Comparison of ENCODE assay signal across 8 cellular contexts in the genomic region with DNA sequence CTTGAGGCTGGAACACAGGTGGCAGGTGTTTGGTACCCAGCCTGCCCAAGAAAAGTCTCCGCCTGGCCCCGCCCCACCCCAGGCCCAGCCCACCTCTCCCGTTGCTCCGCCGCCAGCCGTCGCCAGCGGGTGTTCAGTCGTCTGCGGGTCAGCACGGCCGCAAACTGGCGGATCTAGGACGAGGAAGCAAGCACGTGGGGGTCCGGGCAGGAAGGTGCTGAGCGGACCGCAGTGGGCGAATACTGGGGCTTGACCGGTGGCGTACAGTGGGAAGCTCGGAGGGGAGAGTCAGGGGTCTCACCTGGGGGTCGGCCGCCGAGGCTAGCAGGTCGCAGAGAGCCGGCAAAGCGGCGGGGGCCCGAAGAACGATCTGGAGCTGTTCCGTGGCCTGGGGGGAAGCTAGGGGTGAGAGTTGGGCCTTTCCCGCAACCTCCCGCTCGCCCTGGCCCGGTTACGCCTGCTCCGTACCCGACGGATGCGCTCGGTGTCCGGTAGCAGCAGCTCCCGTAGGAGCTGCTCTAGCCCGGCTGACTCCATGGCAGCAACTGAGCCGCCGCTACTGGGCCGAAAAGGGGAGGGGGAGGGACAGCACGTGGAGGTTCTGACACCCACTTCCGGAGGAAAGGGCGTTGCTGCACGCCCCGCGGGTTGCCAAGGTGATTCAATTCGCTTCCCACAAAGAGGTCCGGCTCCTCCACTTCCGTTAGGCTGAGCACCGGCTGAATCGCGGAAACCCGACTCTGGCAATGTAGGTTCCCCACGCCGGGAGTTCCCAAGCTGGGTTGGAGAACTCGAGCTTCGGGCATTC. TPM values are rescaled to one million over a fixed set of nuclear protein-coding genes. Genes with fewer than 3 reads are reported as not detected.
DNase-seq lines count a peak whose midpoint lies in the region; ATAC-seq and TF ChIP-seq lines count a peak whose summit lies in the region.

A gene with protein sequence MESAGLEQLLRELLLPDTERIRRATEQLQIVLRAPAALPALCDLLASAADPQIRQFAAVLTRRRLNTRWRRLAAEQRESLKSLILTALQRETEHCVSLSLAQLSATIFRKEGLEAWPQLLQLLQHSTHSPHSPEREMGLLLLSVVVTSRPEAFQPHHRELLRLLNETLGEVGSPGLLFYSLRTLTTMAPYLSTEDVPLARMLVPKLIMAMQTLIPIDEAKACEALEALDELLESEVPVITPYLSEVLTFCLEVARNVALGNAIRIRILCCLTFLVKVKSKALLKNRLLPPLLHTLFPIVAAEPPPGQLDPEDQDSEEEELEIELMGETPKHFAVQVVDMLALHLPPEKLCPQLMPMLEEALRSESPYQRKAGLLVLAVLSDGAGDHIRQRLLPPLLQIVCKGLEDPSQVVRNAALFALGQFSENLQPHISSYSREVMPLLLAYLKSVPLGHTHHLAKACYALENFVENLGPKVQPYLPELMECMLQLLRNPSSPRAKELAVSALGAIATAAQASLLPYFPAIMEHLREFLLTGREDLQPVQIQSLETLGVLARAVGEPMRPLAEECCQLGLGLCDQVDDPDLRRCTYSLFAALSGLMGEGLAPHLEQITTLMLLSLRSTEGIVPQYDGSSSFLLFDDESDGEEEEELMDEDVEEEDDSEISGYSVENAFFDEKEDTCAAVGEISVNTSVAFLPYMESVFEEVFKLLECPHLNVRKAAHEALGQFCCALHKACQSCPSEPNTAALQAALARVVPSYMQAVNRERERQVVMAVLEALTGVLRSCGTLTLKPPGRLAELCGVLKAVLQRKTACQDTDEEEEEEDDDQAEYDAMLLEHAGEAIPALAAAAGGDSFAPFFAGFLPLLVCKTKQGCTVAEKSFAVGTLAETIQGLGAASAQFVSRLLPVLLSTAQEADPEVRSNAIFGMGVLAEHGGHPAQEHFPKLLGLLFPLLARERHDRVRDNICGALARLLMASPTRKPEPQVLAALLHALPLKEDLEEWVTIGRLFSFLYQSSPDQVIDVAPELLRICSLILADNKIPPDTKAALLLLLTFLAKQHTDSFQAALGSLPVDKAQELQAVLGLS (minus strand): TSS at position 566 of the 808 bp plus-strand sequence. CDS start 29 bp downstream, at position 537.

- H4K20me1 ChIP-seq in BLaER1 = no peaks in the 10 kb centered on the region

- H3K27me3 ChIP-seq in BLaER1 = no peaks in the 10 kb centered on the region
- H3K27me3 ChIP-seq in colonic mucosa = no peaks in the 10 kb centered on the region
- H3K27me3 ChIP-seq in layer of hippocampus (ENCODE audit: control insufficient read depth, insufficient read depth, low read length) = no peaks in the 10 kb centered on the region

- H3K4me3 ChIP-seq in BLaER1 (peak within 1 kb of the TSS; percentile 81), colonic mucosa (peak within 1 kb of the TSS; percentile 54)

- H3K36me3 ChIP-seq in BLaER1 = peaks cover 67% of the 10 kb centered on the region
- no peaks in the 10 kb centered on the region for H3K36me3 ChIP-seq in colonic mucosa

- H3K9ac ChIP-seq in BLaER1 (peak within 1 kb of the TSS; percentile 84), colonic mucosa (ENCODE audit: low read depth in 2 of 2, low read length in 2 of 2) (peak within 1 kb of the TSS; percentile 52 to 79)

- DNase-seq in NCI-H526 (lab: John Stamatoyannopoulos, UW) (peak; percentile 95 to 98), colonic mucosa (peak; percentile 95)
- DNase-seq in activated CD4-positive, alpha-beta T cell treated with anti-CD3 and anti-CD28 coated beads for 48 hours = peak; percentile 97
- DNase-seq in stimulated activated CD4-positive, alpha-beta T cell treated with anti-CD3 and anti-CD28 coated beads, Interleukin-1b, Interleukin-23, amount 100 ng/mL, for 24 hours (ENCODE audit: low read depth in 4 of 4, low spot score in 1 of 4) = peak; percentile 80 to 94 (median 89)

- intact Hi-C loops in colonic mucosa (cut with DNase I) = no loop called here

- peaks cover 45% of the 10 kb centered on the region for H3K4me1 ChIP-seq in BLaER1
- H3K4me1 ChIP-seq in colonic mucosa = no peaks in the 10 kb centered on the region

- H3K4me2 ChIP-seq in BLaER1 = peak within 1 kb of the TSS; percentile 92

- no peak for TF ChIP-seq CTCF in colonic mucosa (IDR thresholded peaks at IDR 0.05)

- H3K9me3 ChIP-seq in BLaER1 (no peaks in the 10 kb centered on the region), colonic mucosa (no peaks in the 10 kb centered on the region)

- H3K27ac ChIP-seq in BLaER1 (peak within 1 kb of the TSS; percentile 83), colonic mucosa (peak within 1 kb of the TSS; percentile 38), layer of hippocampus (ENCODE audit: low read depth, low read length) (peak within 1 kb of the TSS; percentile 59)

- ATAC-seq in GM19324 (IDR thresholded peaks at IDR 0.05; ENCODE audit: low FRiP score, unreplicated experiment) = peak; percentile 78
- peak; percentile 78 for ATAC-seq in HG03469 (IDR thresholded peaks at IDR 0.05; ENCODE audit: unreplicated experiment)

RNA-seq across cellular contexts. Expression of the gene that starts here (rescaled TPM):
- 10 to 100 TPM; 19.3 to 78.2 TPM for total RNA-seq in colonic mucosa

Comparison
In these comparisons a context has a peak if more than half of its experiments do, and no peak if none do; other contexts are left out.
1. Peak in every context shown above with its lines: DNase-seq, ATAC-seq, H3K4me3 ChIP-seq and H3K27ac ChIP-seq.